1 cellular context compared by ENCODE assay signal in genomic region chr6:66489269-66489987, GRCh38.
TF ChIP-seq lines count a peak whose summit lies in the region.

No MANE protein-coding gene starts in this region.

TF ChIP-seq in HepG2, 621 proteins besides CTCF, POLR2A, EP300 and RAD21 (continued from another document and continues in another):
- TF ChIP-seq ZBTB4 (CRISPR knock-in tag; IDR thresholded peaks at IDR 0.05; ENCODE audit: borderline replicate concordance) (0 out of 2 replicates have a peak, but pooled peaks have one; percentile 25), BCL3 (CRISPR knock-in tag; IDR thresholded peaks at IDR 0.05) (no peak), MED8 (CRISPR knock-in tag; IDR thresholded peaks at IDR 0.05; ENCODE audit: insufficient replicate concordance) (no peak), E2F5 (CRISPR knock-in tag; conservative IDR thresholded peaks at IDR 0.05) (no peak), ZGPAT (CRISPR knock-in tag; IDR thresholded peaks at IDR 0.05) (no peak), ZBTB20 (CRISPR knock-in tag; IDR thresholded peaks at IDR 0.05; ENCODE audit: borderline replicate concordance, low read depth) (no peak), PAWR (CRISPR knock-in tag; IDR thresholded peaks at IDR 0.05; ENCODE audit: borderline replicate concordance) (no peak), KLF16 (CRISPR knock-in tag; IDR thresholded peaks at IDR 0.05) (no peak), FOXO1 (CRISPR knock-in tag; IDR thresholded peaks at IDR 0.05) (peak; percentile 20; the same call in 1 of the 2 replicates), ZNF674 (CRISPR knock-in tag; IDR thresholded peaks at IDR 0.05; ENCODE audit: low read depth) (0 out of 2 replicates have a peak, but pooled peaks have one; percentile 51), SOX13 (IDR thresholded peaks at IDR 0.05) (no peak), SOX13 (CRISPR knock-in tag; conservative IDR thresholded peaks at IDR 0.05 in 1 of 2, IDR thresholded peaks at IDR 0.05 in 1 of 2) (0 out of 4 replicates have a peak, but pooled peaks of 1 of the 2 experiments have one; percentile 25), ZNF564 (CRISPR knock-in tag; IDR thresholded peaks at IDR 0.05) (no peak), IRF2 (CRISPR knock-in tag; IDR thresholded peaks at IDR 0.05) (no peak; the same call in 1 of the 2 replicates), SRY (CRISPR knock-in tag; IDR thresholded peaks at IDR 0.05) (no peak), AHDC1 (CRISPR knock-in tag; IDR thresholded peaks at IDR 0.05; ENCODE audit: borderline replicate concordance) (0 out of 2 replicates have a peak, but pooled peaks have one; percentile 34), PRDM4 (CRISPR knock-in tag; IDR thresholded peaks at IDR 0.05; ENCODE audit: borderline replicate concordance) (no peak), RCOR2 (CRISPR knock-in tag; IDR thresholded peaks at IDR 0.05) (no peak), ZNF431 (CRISPR knock-in tag; IDR thresholded peaks at IDR 0.05; ENCODE audit: borderline replicate concordance, low read depth) (no peak), ZSCAN12 (CRISPR knock-in tag; IDR thresholded peaks at IDR 0.05) (no peak), MEIS2 (CRISPR knock-in tag; IDR thresholded peaks at IDR 0.05) (0 out of 2 replicates have a peak, but pooled peaks have one; percentile 28), HDAC2 (CRISPR knock-in tag; IDR thresholded peaks at IDR 0.05) (no peak), RBM39 (IDR thresholded peaks at IDR 0.05; ENCODE audit: low read depth, low read length, poor library complexity, severe bottlenecking) (peak; percentile 56), AFF4 (CRISPR knock-in tag; IDR thresholded peaks at IDR 0.05) (no peak), SP2 (CRISPR knock-in tag; IDR thresholded peaks at IDR 0.05) (no peak), ZNF10 (CRISPR knock-in tag; IDR thresholded peaks at IDR 0.05; ENCODE audit: borderline replicate concordance, low read depth) (no peak), ZNF383 (CRISPR knock-in tag; IDR thresholded peaks at IDR 0.05; ENCODE audit: borderline replicate concordance) (no peak), RARA (CRISPR knock-in tag; IDR thresholded peaks at IDR 0.05) (no peak), YEATS4 (CRISPR knock-in tag; IDR thresholded peaks at IDR 0.05; ENCODE audit: borderline replicate concordance) (no peak), ARHGAP35 (CRISPR knock-in tag; IDR thresholded peaks at IDR 0.05; ENCODE audit: borderline replicate concordance) (no peak), ZKSCAN8 (CRISPR knock-in tag; IDR thresholded peaks at IDR 0.05; ENCODE audit: borderline replicate concordance) (no peak), HNRNPLL (IDR thresholded peaks at IDR 0.05; ENCODE audit: low read depth, low read length, poor library complexity, severe bottlenecking) (no peak), ATF1 (CRISPR knock-in tag; IDR thresholded peaks at IDR 0.05) (no peak), BCL6 (CRISPR knock-in tag; IDR thresholded peaks at IDR 0.05) (no peak), ZBTB26 (CRISPR knock-in tag; IDR thresholded peaks at IDR 0.05; ENCODE audit: borderline replicate concordance) (no peak), ZNF350 (CRISPR knock-in tag; IDR thresholded peaks at IDR 0.05; ENCODE audit: borderline replicate concordance, low read depth) (peak; percentile 48; the same call in 1 of the 2 replicates), ZNF607 (CRISPR knock-in tag; IDR thresholded peaks at IDR 0.05; ENCODE audit: borderline replicate concordance) (no peak), ZNF773 (CRISPR knock-in tag; IDR thresholded peaks at IDR 0.05; ENCODE audit: borderline replicate concordance) (no peak), MAFG (CRISPR knock-in tag; IDR thresholded peaks at IDR 0.05) (no peak)
